ENCODE assay signal across 1 cellular context in genomic region chr19:14505488-14506239, GRCh38.
TF ChIP-seq lines count a peak whose summit lies in the region.

No MANE protein-coding gene starts in this region.

TF ChIP-seq in K562, 482 proteins besides CTCF, POLR2A, EP300 and RAD21 (continued from another document and continues in another):
- TF ChIP-seq RBM15 (IDR thresholded peaks at IDR 0.05; ENCODE audit: insufficient read depth, low read length) = no peak
- no peak for TF ChIP-seq FOSL1 (tag; conservative IDR thresholded peaks at IDR 0.05)
- TF ChIP-seq ZBTB11 (CRISPR knock-in tag; IDR thresholded peaks at IDR 0.05) = no peak
- TF ChIP-seq PHF8 (IDR thresholded peaks at IDR 0.05; ENCODE audit: borderline replicate concordance, low read length) = no peak
- TF ChIP-seq MITF (IDR thresholded peaks at IDR 0.05) = no peak
- no peak for TF ChIP-seq SIX5 (IDR thresholded peaks at IDR 0.05; ENCODE audit: borderline replicate concordance in 1 of 2, insufficient read depth in 1 of 2, low read depth in 1 of 2, low read length in 2 of 2)
- TF ChIP-seq ZNF23 (CRISPR knock-in tag; IDR thresholded peaks at IDR 0.05) = no peak
- no peak for TF ChIP-seq POLR2B (IDR thresholded peaks at IDR 0.05; ENCODE audit: low read depth, partially characterized antibody)
- no peak for TF ChIP-seq ZNF431 (CRISPR knock-in tag; IDR thresholded peaks at IDR 0.05)
- no peak for TF ChIP-seq TRIM25 (IDR thresholded peaks at IDR 0.05; ENCODE audit: borderline replicate concordance)
- no peak for TF ChIP-seq MLLT1 (IDR thresholded peaks at IDR 0.05)
- TF ChIP-seq MCM7 (IDR thresholded peaks at IDR 0.05) = no peak
- TF ChIP-seq CREB5 (CRISPR knock-in tag; IDR thresholded peaks at IDR 0.05) = no peak
- TF ChIP-seq ZNF224 (CRISPR knock-in tag; IDR thresholded peaks at IDR 0.05) = no peak
- no peak for TF ChIP-seq MBD2 (IDR thresholded peaks at IDR 0.05; ENCODE audit: borderline replicate concordance, low read depth)
- no peak for TF ChIP-seq EWSR1 (IDR thresholded peaks at IDR 0.05; ENCODE audit: borderline replicate concordance, low read depth, partially characterized antibody)
- TF ChIP-seq ATF2 (CRISPR knock-in tag; IDR thresholded peaks at IDR 0.05) = no peak
- TF ChIP-seq KDM1A (IDR thresholded peaks at IDR 0.05) = no peak
- no peak for TF ChIP-seq USF1 (CRISPR knock-in tag; IDR thresholded peaks at IDR 0.05)
- no peak for TF ChIP-seq SMAD2 (IDR thresholded peaks at IDR 0.05; ENCODE audit: low read depth, low read length)
- peak; percentile 48; the same call in 1 of the 2 replicates for TF ChIP-seq ATF7 (IDR thresholded peaks at IDR 0.05)
- no peak for TF ChIP-seq ZNF551 (CRISPR knock-in tag; IDR thresholded peaks at IDR 0.05)
- TF ChIP-seq SP1 (CRISPR knock-in tag; IDR thresholded peaks at IDR 0.05) = no peak
- no peak for TF ChIP-seq ZBTB5 (IDR thresholded peaks at IDR 0.05)
- TF ChIP-seq XRCC5 (IDR thresholded peaks at IDR 0.05; ENCODE audit: low read depth, low read length) = peak; percentile 88
- TF ChIP-seq ZNF583 (CRISPR knock-in tag; IDR thresholded peaks at IDR 0.05) = no peak
- no peak for TF ChIP-seq CEBPB (tag; IDR thresholded peaks at IDR 0.05)
- no peak for TF ChIP-seq CEBPZ (IDR thresholded peaks at IDR 0.05; ENCODE audit: borderline replicate concordance, low read depth, low read length)
- TF ChIP-seq CHAMP1 (IDR thresholded peaks at IDR 0.05) = no peak
- no peak for TF ChIP-seq RCOR1 (IDR thresholded peaks at IDR 0.05; ENCODE audit: borderline replicate concordance in 1 of 2, low read depth in 2 of 2, low read length in 2 of 2)
- TF ChIP-seq DLX4 (CRISPR knock-in tag; IDR thresholded peaks at IDR 0.05) = no peak
- TF ChIP-seq POLR3A (IDR thresholded peaks at IDR 0.05; ENCODE audit: borderline replicate concordance, extremely low read depth, insufficient read depth, insufficient read length) = no peak
- TF ChIP-seq FUS (optimal IDR thresholded peaks at IDR 0.05; ENCODE audit: low read depth, low read length) = no peak
- TF ChIP-seq RHOXF2B (CRISPR knock-in tag; conservative IDR thresholded peaks at IDR 0.05) = no peak
- TF ChIP-seq ZBTB9 (CRISPR knock-in tag; IDR thresholded peaks at IDR 0.05) = no peak
- TF ChIP-seq CREM (IDR thresholded peaks at IDR 0.05; ENCODE audit: low read depth) = 0 out of 2 replicates have a peak, but pooled peaks have one; percentile 32
- TF ChIP-seq ZC3H4 (CRISPR knock-in tag; IDR thresholded peaks at IDR 0.05; ENCODE audit: borderline replicate concordance) = no peak
